22 cellular contexts compared by ENCODE assay signal in genomic region chr4:151629097-151629783, GRCh38.
A peak's percentile ranks its signal among the peaks of the same experiment; 100 is the strongest.
DNase-seq lines count a peak whose midpoint lies in the region; ATAC-seq, FAIRE-seq and TF ChIP-seq lines count a peak whose summit lies in the region.
"Had no signal": no experiment of that assay in that cellular context is flagged by ENCODE, and none has a peak within 500 bp of the region (broad histone marks: within the 10 kb centered on the region; RNA-seq: fewer than 3 reads in every experiment).

No MANE protein-coding gene starts in this region.

- peak; percentile 37 for DNase-seq in BJ (ENCODE audit: low read depth)
- DNase-seq in HTR-8/SVneo (ENCODE audit: insufficient read length, low spot score): no peak
- DNase-seq in A673 (ENCODE audit: low spot score): no peak
- DNase-seq in hepatocyte (ENCODE audit: low spot score): no peak
- no peak for DNase-seq in activated CD8-positive, alpha-beta T cell treated with anti-CD3 and anti-CD28 coated beads for 36 hours
- DNase-seq in GM19238 (ENCODE audit: insufficient read length, low spot score): no peak
- DNase-seq: Calu3; CD8-positive, alpha-beta T cell; DMS53; DND-41; GDM1; HFFc6 had no signal

- H3K79me2 ChIP-seq in hepatocyte: no peaks in the 10 kb centered on the region

- no peak overlapping the region for H3K4me3 ChIP-seq in BJ (ENCODE audit: low read depth, low read length)
- no peak overlapping the region for H3K4me3 ChIP-seq in A673 (ENCODE audit: low read depth, low read length, poor library complexity, severe bottlenecking)
- H3K4me3 ChIP-seq in hepatocyte: no peak overlapping the region
- H3K4me3 ChIP-seq: A549; BLaER1 treated with 17β-estradiol and CSF1 and Interleukin-3, amounts not matched to agents 10 nM and 100 nM; GM23338 had no signal

- no peaks in the 10 kb centered on the region for H3K9me2 ChIP-seq in hepatocyte (replicated peaks; ENCODE audit: insufficient read depth)

- no peak overlapping the region for H3K4me3 Mint-ChIP-seq in activated CD8-positive, alpha-beta T cell treated with anti-CD3 and anti-CD28 coated beads for 36 hours
- H3K4me3 Mint-ChIP-seq: CD8-positive, alpha-beta T cell; GM23338 had no signal

- no peak for TF ChIP-seq CTCF in BJ (IDR thresholded peaks at IDR 0.05; ENCODE audit: insufficient read depth, low read depth, low read length)
- TF ChIP-seq CTCF in VCaP (conservative IDR thresholded peaks at IDR 0.05): no peak
- TF ChIP-seq CTCF in A673 (conservative IDR thresholded peaks at IDR 0.05; ENCODE audit: low read depth, low read length): no peak
- TF ChIP-seq CTCF in hepatocyte (IDR thresholded peaks at IDR 0.05; ENCODE audit: poor library complexity): no peak
- no peak for TF ChIP-seq CTCF in activated CD8-positive, alpha-beta T cell treated with anti-CD3 and anti-CD28 coated beads for 36 hours (IDR thresholded peaks at IDR 0.05)

- peaks cover 4% of the 10 kb centered on the region for H3K4me1 ChIP-seq in A673 (ENCODE audit: insufficient read depth, low read length, poor library complexity, severe bottlenecking)
- H3K4me1 ChIP-seq in hepatocyte (ENCODE audit: insufficient read depth): no peaks in the 10 kb centered on the region
- H3K4me1 ChIP-seq: A549; BLaER1 treated with 17β-estradiol and CSF1 and Interleukin-3, amounts not matched to agents 10 nM and 100 nM had no signal

- FAIRE-seq in HTR-8/SVneo (lab: Jason Lieb, UNC) (peak; percentile 59), islet of Langerhans (lab: Jason Lieb, UNC) (peak; percentile 47)
- FAIRE-seq: A549, GM12892, GM18507, H54 had no signal

- H3K27ac Mint-ChIP-seq in activated CD8-positive, alpha-beta T cell treated with anti-CD3 and anti-CD28 coated beads for 36 hours: no peak overlapping the region
- H3K27ac Mint-ChIP-seq: CD8-positive, alpha-beta T cell; GM23338 had no signal

- no peaks in the 10 kb centered on the region for H3K36me3 Mint-ChIP-seq in activated CD8-positive, alpha-beta T cell treated with anti-CD3 and anti-CD28 coated beads for 36 hours (ENCODE audit: low read depth)
- H3K36me3 Mint-ChIP-seq: CD8-positive, alpha-beta T cell had no signal

- H3K9me3 ChIP-seq in A673 (ENCODE audit: low read depth, low read length, poor library complexity, severe bottlenecking): no peaks in the 10 kb centered on the region
- no peaks in the 10 kb centered on the region for H3K9me3 ChIP-seq in hepatocyte (ENCODE audit: low read depth)
- H3K9me3 ChIP-seq: A549 had no signal

- no peak overlapping the region for H3K4me2 ChIP-seq in hepatocyte
- H3K4me2 ChIP-seq: A549; BLaER1 treated with 17β-estradiol and CSF1 and Interleukin-3, amounts not matched to agents 10 nM and 100 nM; GM23338 had no signal

- H3K4me1 Mint-ChIP-seq in activated CD8-positive, alpha-beta T cell treated with anti-CD3 and anti-CD28 coated beads for 36 hours (ENCODE audit: low read depth): no peaks in the 10 kb centered on the region

- POLR2A ChIA-PET in BJ (lab: Charles Lee) (interaction anchor here (0.7 kb wide), 1 partner anchor 174 kb away, joined by 6 read pairs; no protein-coding TSS in a partner anchor), A673 (lab: Charles Lee; ENCODE audit: low non-redundant PET) (no interaction called here)
- POLR2A ChIA-PET in activated CD8-positive, alpha-beta T cell treated with anti-CD3 and anti-CD28 coated beads for 36 hours (lab: Charles Lee): no interaction called here

- H3K9me3 Mint-ChIP-seq in activated CD8-positive, alpha-beta T cell treated with anti-CD3 and anti-CD28 coated beads for 36 hours: no peaks in the 10 kb centered on the region
- H3K9me3 Mint-ChIP-seq: CD8-positive, alpha-beta T cell; GM23338; HFFc6 had no signal

- no peak overlapping the region for H2AFZ ChIP-seq in hepatocyte
- H2AFZ ChIP-seq: GM23338 had no signal

- BruUV-seq in A673 (replicated peaks; lab: Mats Ljungman, UMichigan): no TSS peak

- intact Hi-C loops in A673 (cut with micrococcal nuclease; ENCODE audit: unreplicated experiment): no loop called here
- intact Hi-C loops in activated CD8-positive, alpha-beta T cell treated with anti-CD3 and anti-CD28 coated beads for 36 hours (cut with micrococcal nuclease): no loop called here

- no peaks in the 10 kb centered on the region for H3K36me3 ChIP-seq in BJ (ENCODE audit: control insufficient read depth, insufficient read depth, low read length)
- no peaks in the 10 kb centered on the region for H3K36me3 ChIP-seq in A673 (ENCODE audit: insufficient read depth, low read length, poor library complexity, severe bottlenecking)
- H3K36me3 ChIP-seq in hepatocyte (replicated peaks; ENCODE audit: insufficient read depth, low read depth): no peaks in the 10 kb centered on the region
- H3K36me3 ChIP-seq: BLaER1 treated with 17β-estradiol and CSF1 and Interleukin-3, amounts not matched to agents 10 nM and 100 nM had no signal

- CTCF ChIA-PET in BJ (lab: Yijun Ruan, JAX): no interaction called here
- CTCF ChIA-PET in A673 (lab: Charles Lee): no interaction called here
- CTCF ChIA-PET in activated CD8-positive, alpha-beta T cell treated with anti-CD3 and anti-CD28 coated beads for 36 hours (lab: Charles Lee): interaction anchor here (2.4 kb wide), 1 partner anchor 173 kb away, joined by 5 read pairs; no protein-coding TSS in a partner anchor

- no peak for ATAC-seq in activated CD8-positive, alpha-beta T cell treated with anti-CD3 and anti-CD28 coated beads for 36 hours
- ATAC-seq: A549; CD8-positive, alpha-beta T cell; GM23338; HCT116 had no signal

- peaks cover 18% of the 10 kb centered on the region for H3K27me3 Mint-ChIP-seq in activated CD8-positive, alpha-beta T cell treated with anti-CD3 and anti-CD28 coated beads for 36 hours

- H3K27ac ChIP-seq in VCaP (peak overlapping the region; percentile 17; the same call in 1 of the 2 replicates), A673 (ENCODE audit: low read depth, low read length, poor library complexity, severe bottlenecking) (no peak overlapping the region), hepatocyte (no peak overlapping the region)
- H3K27ac ChIP-seq: 22Rv1; A549; BLaER1 treated with 17β-estradiol and CSF1 and Interleukin-3, amounts not matched to agents 10 nM and 100 nM had no signal

- H3K27me3 ChIP-seq in BJ (ENCODE audit: control insufficient read depth, insufficient read depth, low read length) (no peaks in the 10 kb centered on the region), A673 (replicated peaks; ENCODE audit: insufficient read depth, low read depth, low read length, poor library complexity) (peaks cover 8% of the 10 kb centered on the region), hepatocyte (no peaks in the 10 kb centered on the region)
- H3K27me3 ChIP-seq: BLaER1 treated with 17β-estradiol and CSF1 and Interleukin-3, amounts not matched to agents 10 nM and 100 nM had no signal

- 75% methylated on average over 10 of the region's 10 CpGs for WGBS in hepatocyte (ENCODE audit: low lambda C conversion rate, missing lambda C conversion rate)

- H4K20me1 ChIP-seq in hepatocyte (ENCODE audit: insufficient read depth, poor library complexity, severe bottlenecking): no peaks in the 10 kb centered on the region
- H4K20me1 ChIP-seq: BLaER1 treated with 17β-estradiol and CSF1 and Interleukin-3, amounts not matched to agents 10 nM and 100 nM had no signal
